ENCODE assay signal across 12 cellular contexts in the genomic region with DNA sequence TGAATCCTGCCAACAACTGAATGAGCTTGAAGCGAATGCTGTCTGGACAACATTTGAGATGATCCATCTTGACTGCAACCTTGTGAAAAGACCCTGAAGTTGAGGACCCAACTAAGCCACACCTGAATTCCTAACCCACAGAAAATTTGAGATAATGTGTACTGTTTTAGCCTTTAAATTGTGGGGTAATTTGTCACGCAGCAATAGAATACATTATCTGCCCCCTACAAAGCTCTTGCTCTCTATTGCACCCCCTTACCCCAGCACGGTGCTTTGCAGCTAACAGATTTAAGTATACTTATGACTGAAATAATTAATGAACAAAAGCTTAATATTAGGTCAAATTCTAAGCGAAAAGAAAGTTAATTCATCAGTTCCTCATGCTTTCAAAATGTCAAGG.
DNase-seq lines count a peak whose midpoint lies in the region; ATAC-seq and TF ChIP-seq lines count a peak whose summit lies in the region.
"Had no signal": no experiment of that assay in that cellular context is flagged by ENCODE, and none has a peak within 500 bp of the region (broad histone marks: within the 10 kb centered on the region; RNA-seq: fewer than 3 reads in every experiment).

No MANE protein-coding gene starts in this region.

- H3K27ac ChIP-seq in SU-DHL-6 (ENCODE audit: low read depth, low read length) = no peak overlapping the region; the same call in 1 of the 2 replicates
- H3K27ac ChIP-seq: C4-2B, SJCRH30, vagina had no signal

- in situ Hi-C loops in GM13976 (cut with MboI; ENCODE audit: low sequenced_read_pairs, unreplicated experiment) = no loop called here

- no peaks in the 10 kb centered on the region for H3K27me3 Mint-ChIP-seq in stimulated activated naive CD8-positive, alpha-beta T cell treated with anti-CD3 and anti-CD28 coated beads, Interleukin-15, Interleukin-2, amounts not matched to agents 100 ng/mL and 50 ng/mL, for 24 hours

- H3K9me3 ChIP-seq in SU-DHL-6 (ENCODE audit: insufficient read depth, low read length) = no peaks in the 10 kb centered on the region
- H3K9me3 ChIP-seq: SJCRH30, vagina had no signal

- H3K4me1 Mint-ChIP-seq in stimulated activated naive CD8-positive, alpha-beta T cell treated with anti-CD3 and anti-CD28 coated beads, Interleukin-15, Interleukin-2, amounts not matched to agents 100 ng/mL and 50 ng/mL, for 24 hours (ENCODE audit: low read depth) = peaks cover 20% of the 10 kb centered on the region

- peak overlapping the region; percentile 63 for H3K27ac Mint-ChIP-seq in stimulated activated naive CD8-positive, alpha-beta T cell treated with anti-CD3 and anti-CD28 coated beads, Interleukin-15, Interleukin-2, amounts not matched to agents 100 ng/mL and 50 ng/mL, for 24 hours

- H3K4me3 ChIP-seq in SU-DHL-6 (ENCODE audit: insufficient read depth, low read length, poor library complexity, severe bottlenecking) = peak overlapping the region; percentile 78
- H3K4me3 ChIP-seq: vagina had no signal

- TF ChIP-seq CTCF in SU-DHL-6 (IDR thresholded peaks at IDR 0.05; ENCODE audit: insufficient read depth, low read length, poor library complexity, severe bottlenecking) (no peak), GM13976 (IDR thresholded peaks at IDR 0.05; ENCODE audit: borderline replicate concordance, control extremely low read depth, extremely low read depth, insufficient read depth, missing control alignments) (no peak)

- peaks cover 18% of the 10 kb centered on the region for H3F3A ChIP-seq in SU-DHL-6 (ENCODE audit: insufficient read depth)

- H3K36me3 ChIP-seq in SU-DHL-6 (ENCODE audit: low read length) = peaks cover 4% of the 10 kb centered on the region
- H3K36me3 ChIP-seq: vagina had no signal

- no peaks in the 10 kb centered on the region for H3K9me2 ChIP-seq in SU-DHL-6 (replicated peaks; ENCODE audit: insufficient read depth, low read length)

- no peak overlapping the region for H2AFZ ChIP-seq in SU-DHL-6 (ENCODE audit: low read depth, low read length, severe bottlenecking)

- no peaks in the 10 kb centered on the region for H3K27me3 ChIP-seq in SU-DHL-6 (ENCODE audit: low read length)
- H3K27me3 ChIP-seq: SJCRH30, vagina had no signal

- ATAC-seq in stimulated activated naive CD8-positive, alpha-beta T cell treated with anti-CD3 and anti-CD28 coated beads, Interleukin-15, Interleukin-2, amounts not matched to agents 100 U/mL and 50 U/mL, for 24 hours = no peak
- ATAC-seq in HG02642 (IDR thresholded peaks at IDR 0.05; ENCODE audit: poor library complexity, unreplicated experiment) (no peak), HG02678 (IDR thresholded peaks at IDR 0.05; ENCODE audit: unreplicated experiment) (no peak)

- peak overlapping the region; percentile 75 for H3K4me2 ChIP-seq in SU-DHL-6 (ENCODE audit: low read depth, low read length, poor library complexity, severe bottlenecking)

- H3K9me3 Mint-ChIP-seq in stimulated activated naive CD8-positive, alpha-beta T cell treated with anti-CD3 and anti-CD28 coated beads, Interleukin-15, Interleukin-2, amounts not matched to agents 100 ng/mL and 50 ng/mL, for 24 hours = no peaks in the 10 kb centered on the region

- DNase-seq in stimulated activated naive CD8-positive, alpha-beta T cell treated with anti-CD3 and anti-CD28 coated beads, Interleukin-15, Interleukin-2, amounts not matched to agents 100 U/mL and 50 U/mL, for 24 hours = no peak
- DNase-seq in erythroblast (lab: John Stamatoyannopoulos, UW) (peak; percentile 23 to 35), inferior parietal cortex (ENCODE audit: extremely low spot score) (no peak), GM13976 (ENCODE audit: low spot score) (no peak)
- DNase-seq: midbrain, SJCRH30 had no signal

- peak overlapping the region; percentile 67 for H3K9ac ChIP-seq in SU-DHL-6 (ENCODE audit: low read length)

- peaks cover 18% of the 10 kb centered on the region for H3K36me3 Mint-ChIP-seq in stimulated activated naive CD8-positive, alpha-beta T cell treated with anti-CD3 and anti-CD28 coated beads, Interleukin-15, Interleukin-2, amounts not matched to agents 100 ng/mL and 50 ng/mL, for 24 hours (ENCODE audit: low read depth)

- H3K4me3 Mint-ChIP-seq in stimulated activated naive CD8-positive, alpha-beta T cell treated with anti-CD3 and anti-CD28 coated beads, Interleukin-15, Interleukin-2, amounts not matched to agents 100 ng/mL and 50 ng/mL, for 24 hours = peak overlapping the region; percentile 88

- no peak for TF ChIP-seq POLR2A in erythroblast (IDR thresholded peaks at IDR 0.05; ENCODE audit: low read length)

- no peaks in the 10 kb centered on the region for H4K20me1 ChIP-seq in SU-DHL-6 (ENCODE audit: low read depth, low read length)

- peaks cover 35% of the 10 kb centered on the region for H3K79me2 ChIP-seq in SU-DHL-6 (ENCODE audit: insufficient read depth, low read length)

Comparison
In these comparisons a context has a peak if more than half of its experiments do, and no peak if none do; other contexts are left out.
1. DNase-seq: peak in erythroblast (2 of 2); none in stimulated activated naive CD8-positive, alpha-beta T cell treated with anti-CD3 and anti-CD28 coated beads, Interleukin-15, Interleukin-2, amounts not matched to agents 100 U/mL and 50 U/mL, for 24 hours (single experiment), inferior parietal cortex (single experiment) and GM13976 (single experiment).